19 cellular contexts compared by ENCODE assay signal in the genomic region with DNA sequence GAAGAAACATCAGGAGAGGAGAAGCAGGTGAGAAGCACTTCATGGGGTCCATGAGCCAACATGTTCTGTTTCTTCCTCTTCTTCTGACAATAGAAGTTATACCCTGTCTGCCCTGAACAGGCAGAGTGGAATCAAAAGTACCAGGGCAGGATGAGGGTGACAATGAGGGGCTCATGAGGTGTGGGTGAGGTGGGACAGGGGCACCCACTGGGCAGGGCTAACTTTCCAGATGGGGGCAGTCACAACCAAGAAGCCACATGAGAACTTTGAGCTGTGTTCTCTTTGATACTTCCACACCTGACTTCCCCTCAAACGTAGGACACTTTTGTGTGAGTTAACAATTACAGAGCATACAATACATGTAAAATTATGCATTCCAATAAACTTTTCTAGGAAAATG.
DNase-seq lines count a peak whose midpoint lies in the region; ATAC-seq and TF ChIP-seq lines count a peak whose summit lies in the region.
"Had no signal": no experiment of that assay in that cellular context is flagged by ENCODE, and none has a peak within 500 bp of the region (broad histone marks: within the 10 kb centered on the region; RNA-seq: fewer than 3 reads in every experiment).

No MANE protein-coding gene starts in this region.

- H4K20me1 ChIP-seq in HCT116 (ENCODE audit: insufficient read depth) (no peaks in the 10 kb centered on the region), MM.1S (ENCODE audit: insufficient read depth, low read length) (no peaks in the 10 kb centered on the region)

- H3K4me2 ChIP-seq in HCT116 (ENCODE audit: low read length) (no peak overlapping the region), MM.1S (ENCODE audit: low read depth, low read length) (no peak overlapping the region)

- peak overlapping the region in 3 of 6 donors; percentile 9 to 57 (median 35) for H3K27ac Mint-ChIP-seq in naive B cell
- H3K27ac Mint-ChIP-seq: HFFc6 had no signal

- in situ Hi-C loops in GM13976 (cut with MboI; ENCODE audit: low sequenced_read_pairs, unreplicated experiment) = no loop called here

- no peak overlapping the region for H3K27ac ChIP-seq in HCT116 (ENCODE audit: low read depth, low read length)
- no peak overlapping the region for H3K27ac ChIP-seq in WERI-Rb-1
- H3K27ac ChIP-seq in MM.1S (ENCODE audit: low read length) = no peak overlapping the region
- H3K27ac ChIP-seq: C4-2B had no signal

- no peaks in the 10 kb centered on the region for H3K27me3 Mint-ChIP-seq in naive B cell

- RAD21 ChIA-PET in HCT116 (lab: Charles Lee; ENCODE audit: low non-redundant PET in 1 of 2, low total read pairs in 2 of 2, uncharacterized antibody in 2 of 2, unreplicated experiment in 2 of 2) = no interaction called here

- no peak for DNase-seq in GM10266 (ENCODE audit: extremely low spot score)
- no peak for DNase-seq in HCT116 (ENCODE audit: low read depth, low spot score)
- no peak for DNase-seq in WERI-Rb-1
- DNase-seq in naive B cell = peak; percentile 9
- no peak for DNase-seq in GM10248 (ENCODE audit: extremely low spot score)
- DNase-seq in GM13976 (ENCODE audit: low spot score) = no peak
- no peak for DNase-seq in MM.1S
- DNase-seq: ACHN, DND-41, HFFc6, Karpas-422, NCI-H1092 treated with DMSO at 0.1 percent for 48 hours, NCI-H146, NCI-H2029 treated with DMSO at 0.1 percent for 48 hours, NCI-H2171 treated with DMSO at 0.1 percent for 48 hours, NCI-H446 treated with DMSO at 0.1 percent for 48 hours, SIG-M5, T-helper 1 cell had no signal

- ATAC-seq in HCT116 (no peak), naive B cell (ENCODE audit: low read depth in 2 of 2) (peak; percentile 41 to 60)

- no TSS peak for BruUV-seq in HCT116 (replicated peaks; lab: Mats Ljungman, UMichigan)

- H3K79me2 ChIP-seq in HCT116 (ENCODE audit: insufficient read depth, low read length) (peaks cover 4% of the 10 kb centered on the region; the same call in 1 of the 2 replicates), MM.1S (ENCODE audit: low read length) (no peaks in the 10 kb centered on the region)

- H3K36me3 ChIP-seq in HCT116 (ENCODE audit: control insufficient read depth in 1 of 2, insufficient read depth in 2 of 2, low read length in 2 of 2) (no peaks in the 10 kb centered on the region), WERI-Rb-1 (no peaks in the 10 kb centered on the region; the same call in 1 of the 2 replicates), MM.1S (replicated peaks; ENCODE audit: insufficient read depth, low read length) (no peaks in the 10 kb centered on the region)

- TF ChIP-seq RAD21 in HCT116 (IDR thresholded peaks at IDR 0.05; ENCODE audit: low read depth) = peak; percentile 33

- H3K9me3 Mint-ChIP-seq in naive B cell = no peaks in the 10 kb centered on the region
- H3K9me3 Mint-ChIP-seq: HFFc6 had no signal

- H3K4me3 Mint-ChIP-seq in naive B cell = peak overlapping the region in 1 of 8 donors; percentile 51
- H3K4me3 Mint-ChIP-seq: HFFc6 had no signal

- H3K27me3 ChIP-seq in HCT116 (ENCODE audit: insufficient read depth, low read length) (no peaks in the 10 kb centered on the region), WERI-Rb-1 (ENCODE audit: insufficient read depth, low read depth, severe bottlenecking) (no peaks in the 10 kb centered on the region), MM.1S (replicated peaks; ENCODE audit: insufficient read depth, low read length) (no peaks in the 10 kb centered on the region)

- no peak overlapping the region for H2AFZ ChIP-seq in HCT116 (ENCODE audit: low read depth, low read length, poor library complexity, severe bottlenecking)
- H2AFZ ChIP-seq in MM.1S (ENCODE audit: low read length) = no peak overlapping the region

- no peaks in the 10 kb centered on the region for H3K9me3 ChIP-seq in HCT116 (ENCODE audit: control insufficient read depth in 1 of 2, insufficient read depth in 1 of 2, low read depth in 1 of 2, low read length in 2 of 2)
- H3K9me3 ChIP-seq in WERI-Rb-1 (ENCODE audit: severe bottlenecking) = no peaks in the 10 kb centered on the region
- H3K9me3 ChIP-seq in MM.1S (replicated peaks; ENCODE audit: insufficient read depth, low read length) = no peaks in the 10 kb centered on the region

- TF ChIP-seq CTCF in GM10266 (IDR thresholded peaks at IDR 0.05; ENCODE audit: control insufficient read depth, insufficient read depth, low read depth, missing control alignments) (peak; percentile 32), HCT116 (IDR thresholded peaks at IDR 0.05 in 2 of 3, conservative IDR thresholded peaks at IDR 0.05 in 1 of 3; ENCODE audit: borderline replicate concordance in 1 of 3, insufficient read depth in 1 of 3, low read depth in 2 of 3, low read length in 2 of 3) (0 out of 6 replicates have a peak, but pooled peaks of 1 of the 3 experiments have one; percentile 6), WERI-Rb-1 (IDR thresholded peaks at IDR 0.05; ENCODE audit: low read depth, low read length) (0 out of 2 replicates have a peak, but pooled peaks have one; percentile 27), GM10248 (IDR thresholded peaks at IDR 0.05; ENCODE audit: control extremely low read depth, extremely low read depth, low read depth, missing control alignments) (no peak), GM13976 (IDR thresholded peaks at IDR 0.05; ENCODE audit: borderline replicate concordance, control extremely low read depth, extremely low read depth, insufficient read depth, missing control alignments) (no peak), MM.1S (IDR thresholded peaks at IDR 0.05; ENCODE audit: low read length) (no peak)

- intact Hi-C loops in HCT116 (cut with micrococcal nuclease) = no loop called here

- no peaks in the 10 kb centered on the region for H3F3A ChIP-seq in MM.1S (ENCODE audit: insufficient read depth, low read length)

- H3K36me3 Mint-ChIP-seq in naive B cell = peaks cover 0 to 7% of the 10 kb centered on the region in 2 donors

- CTCF ChIA-PET in HCT116 (lab: Charles Lee) = no interaction called here
- CTCF ChIA-PET in GM10248 (lab: Yijun Ruan, JAX) = no interaction called here

- peaks cover 19 to 30% (median 20%) of the 10 kb centered on the region in 3 donors for H3K4me1 Mint-ChIP-seq in naive B cell

- TF ChIP-seq POLR2A in HCT116 (IDR thresholded peaks at IDR 0.05; ENCODE audit: borderline replicate concordance, extremely low read depth, insufficient read depth, insufficient read length) = no peak

- H3K9ac ChIP-seq in HCT116 (ENCODE audit: low read length) = no peak overlapping the region
- no peak overlapping the region for H3K9ac ChIP-seq in MM.1S (ENCODE audit: low read length)

- POLR2A ChIA-PET in HCT116 (lab: Charles Lee) = no interaction called here
- POLR2A ChIA-PET in GM10248 (lab: Yijun Ruan, JAX) = no interaction called here

- H3K9me2 ChIP-seq in HCT116 (ENCODE audit: insufficient read depth) (no peaks in the 10 kb centered on the region), MM.1S (replicated peaks; ENCODE audit: insufficient read depth, low read length) (no peaks in the 10 kb centered on the region)

- H3K4me1 ChIP-seq in HCT116 (ENCODE audit: control insufficient read depth in 1 of 2, insufficient read depth in 2 of 2, low read length in 2 of 2) (no peaks in the 10 kb centered on the region), MM.1S (ENCODE audit: low read length) (no peaks in the 10 kb centered on the region)

- H3K4me3 ChIP-seq in HCT116 (replicated peaks in 1 of 2; ENCODE audit: low read depth in 1 of 2, low read length in 2 of 2) = no peak overlapping the region
- H3K4me3 ChIP-seq in WERI-Rb-1 (ENCODE audit: low read depth, low read length) = no peak overlapping the region
- H3K4me3 ChIP-seq in MM.1S (ENCODE audit: low read length) = no peak overlapping the region

TF ChIP-seq in HCT116, 20 proteins besides CTCF, POLR2A, EP300 and RAD21:
- TF ChIP-seq JUND (IDR thresholded peaks at IDR 0.05) (no peak), SP1 (IDR thresholded peaks at IDR 0.05; ENCODE audit: low read depth) (no peak), ZFX (IDR thresholded peaks at IDR 0.05) (no peak), FOSL1 (IDR thresholded peaks at IDR 0.05; ENCODE audit: low read depth) (no peak), CBX3 (IDR thresholded peaks at IDR 0.05; ENCODE audit: low read depth) (no peak), YY1 (IDR thresholded peaks at IDR 0.05; ENCODE audit: extremely low read depth, insufficient replicate concordance, low read depth, low read length) (no peak), EZH2phosphoT487 (IDR thresholded peaks at IDR 0.05; ENCODE audit: borderline replicate concordance) (no peak), SIN3A (IDR thresholded peaks at IDR 0.05; ENCODE audit: low read depth) (no peak), ZNF274 (IDR thresholded peaks at IDR 0.05; ENCODE audit: low read depth, low read length) (no peak), POLR2AphosphoS5 (IDR thresholded peaks at IDR 0.05; ENCODE audit: low read depth, low read length) (no peak), EGR1 (IDR thresholded peaks at IDR 0.05; ENCODE audit: low read depth) (no peak)
- TF ChIP-seq, protein P1, sequence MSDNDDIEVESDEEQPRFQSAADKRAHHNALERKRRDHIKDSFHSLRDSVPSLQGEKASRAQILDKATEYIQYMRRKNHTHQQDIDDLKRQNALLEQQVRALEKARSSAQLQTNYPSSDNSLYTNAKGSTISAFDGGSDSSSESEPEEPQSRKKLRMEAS (IDR thresholded peaks at IDR 0.05) = no peak
- TF ChIP-seq, protein P2, sequence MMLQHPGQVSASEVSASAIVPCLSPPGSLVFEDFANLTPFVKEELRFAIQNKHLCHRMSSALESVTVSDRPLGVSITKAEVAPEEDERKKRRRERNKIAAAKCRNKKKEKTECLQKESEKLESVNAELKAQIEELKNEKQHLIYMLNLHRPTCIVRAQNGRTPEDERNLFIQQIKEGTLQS (IDR thresholded peaks at IDR 0.05) = no peak

Comparison
In these comparisons a context has a peak if more than half of its experiments do, and no peak if none do; other contexts are left out.
1. CTCF ChIP-seq: peak in GM10266 (single experiment) and WERI-Rb-1 (single experiment); none in GM10248 (single experiment), GM13976 (single experiment) and MM.1S (single experiment).